In genomic region chr19:20367811-20368294, GRCh38 we compare ENCODE assay signal across 15 cellular contexts.
DNase-seq lines count a peak whose midpoint lies in the region; ATAC-seq and TF ChIP-seq lines count a peak whose summit lies in the region.
"Had no signal": no experiment of that assay in that cellular context is flagged by ENCODE, and none has a peak within 500 bp of the region (broad histone marks: within the 10 kb centered on the region; RNA-seq: fewer than 3 reads in every experiment).

No MANE protein-coding gene starts in this region.

- H3K27me3 Mint-ChIP-seq in type B pancreatic cell = no peaks in the 10 kb centered on the region
- H3K27me3 Mint-ChIP-seq in activated CD8-positive, alpha-beta memory T cell treated with anti-CD3 and anti-CD28 coated beads, Interleukin-2, amount 10 ng/mL, durations not matched to agents 7 days and 5 days = no peaks in the 10 kb centered on the region
- H3K27me3 Mint-ChIP-seq: stimulated activated naive B cell treated with anti-CD40 and anti-IgM and Interleukin-4, amounts not matched to agents 10 μg/mL and 1 μg/mL and 100 μg/mL, for 72 hours had no signal

- no peaks in the 10 kb centered on the region for H4K20me1 ChIP-seq in OCI-LY7 (ENCODE audit: insufficient read depth, low read length)

- peaks cover 72% of the 10 kb centered on the region for H3K27me3 ChIP-seq in iPS-20b (ENCODE audit: insufficient read depth, low read length)

- POLR2A ChIA-PET in OCI-LY7 (lab: Charles Lee) = no interaction called here

- no peak overlapping the region for H3K4me3 ChIP-seq in OCI-LY7 (ENCODE audit: low read depth, low read length, poor library complexity, severe bottlenecking)
- H3K4me3 ChIP-seq in iPS-20b (ENCODE audit: low read length) = peak overlapping the region; percentile 49; the same call in 1 of the 2 replicates
- H3K4me3 ChIP-seq: SK-N-MC had no signal

- H3K9me3 ChIP-seq in OCI-LY7 (ENCODE audit: low read length) = 0 out of 2 replicates have a peak, but pooled peaks cover 4% of the 10 kb centered on the region
- H3K9me3 ChIP-seq in iPS-20b (ENCODE audit: insufficient read depth, low read depth, low read length) = peaks cover 4% of the 10 kb centered on the region; the same call in 1 of the 2 replicates

- intact Hi-C loops in OCI-LY7 (cut with micrococcal nuclease; ENCODE audit: unreplicated experiment) = no loop called here

- peaks cover 14% of the 10 kb centered on the region for H3K9me3 Mint-ChIP-seq in type B pancreatic cell
- peaks cover 16% of the 10 kb centered on the region for H3K9me3 Mint-ChIP-seq in activated CD8-positive, alpha-beta memory T cell treated with anti-CD3 and anti-CD28 coated beads, Interleukin-2, amount 10 ng/mL, durations not matched to agents 7 days and 5 days (ENCODE audit: low read depth)

- H3K36me3 ChIP-seq in OCI-LY7 (ENCODE audit: insufficient read depth, low read length) (no peaks in the 10 kb centered on the region), iPS-20b (ENCODE audit: insufficient read depth, low read depth, low read length) (no peaks in the 10 kb centered on the region)

- no peak for ATAC-seq in activated CD8-positive, alpha-beta memory T cell treated with anti-CD3 and anti-CD28 coated beads, Interleukin-2, amount 10 ng/mL, durations not matched to agents 7 days and 5 days
- ATAC-seq in HG03108 (IDR thresholded peaks at IDR 0.05; ENCODE audit: unreplicated experiment) = no peak
- ATAC-seq: left ventricle myocardium superior; stimulated activated naive B cell treated with anti-CD40 and anti-IgM and Interleukin-4, amounts not matched to agents 10 μg/mL and 1 μg/mL and 100 μg/mL, for 72 hours had no signal

- peak overlapping the region; percentile 67 for H3K27ac Mint-ChIP-seq in type B pancreatic cell
- no peak overlapping the region for H3K27ac Mint-ChIP-seq in activated CD8-positive, alpha-beta memory T cell treated with anti-CD3 and anti-CD28 coated beads, Interleukin-2, amount 10 ng/mL, durations not matched to agents 7 days and 5 days
- H3K27ac Mint-ChIP-seq: stimulated activated naive B cell treated with anti-CD40 and anti-IgM and Interleukin-4, amounts not matched to agents 10 μg/mL and 1 μg/mL and 100 μg/mL, for 72 hours had no signal

- peaks cover 16% of the 10 kb centered on the region for H3K4me1 Mint-ChIP-seq in type B pancreatic cell (ENCODE audit: unreplicated experiment)
- no peaks in the 10 kb centered on the region for H3K4me1 Mint-ChIP-seq in activated CD8-positive, alpha-beta memory T cell treated with anti-CD3 and anti-CD28 coated beads, Interleukin-2, amount 10 ng/mL, durations not matched to agents 7 days and 5 days

- H3K9ac ChIP-seq in iPS-20b (ENCODE audit: low read depth, low read length) = peak overlapping the region; percentile 16; the same call in 1 of the 2 replicates

- H3K36me3 Mint-ChIP-seq in type B pancreatic cell = no peaks in the 10 kb centered on the region
- H3K36me3 Mint-ChIP-seq in activated CD8-positive, alpha-beta memory T cell treated with anti-CD3 and anti-CD28 coated beads, Interleukin-2, amount 10 ng/mL, durations not matched to agents 7 days and 5 days = peaks cover 2% of the 10 kb centered on the region
- H3K36me3 Mint-ChIP-seq: stimulated activated naive B cell treated with anti-CD40 and anti-IgM and Interleukin-4, amounts not matched to agents 10 μg/mL and 1 μg/mL and 100 μg/mL, for 72 hours had no signal

- H3K4me1 ChIP-seq in OCI-LY7 (ENCODE audit: insufficient read depth, low read length, poor library complexity, severe bottlenecking) (peaks cover 9% of the 10 kb centered on the region), iPS-20b (ENCODE audit: insufficient read depth, low read length) (peaks cover 16% of the 10 kb centered on the region; the same call in 1 of the 2 replicates)

- H3K4me2 ChIP-seq in OCI-LY7 (ENCODE audit: low read length) = peak overlapping the region; percentile 12; the same call in 1 of the 2 replicates

- DNase-seq in NCI-H345 (lab: John Stamatoyannopoulos, UW) = peak; percentile 42
- DNase-seq in NCI-H345 treated with DMSO at 0.1 percent for 48 hours (lab: John Stamatoyannopoulos, UW; ENCODE audit: unreplicated experiment) = no peak
- peak; percentile 65 for DNase-seq in OCI-LY7 (ENCODE audit: low spot score)
- DNase-seq in type B pancreatic cell (ENCODE audit: extremely low spot score, unreplicated experiment) = no peak
- no peak for DNase-seq in GOT3 (lab: John Stamatoyannopoulos, UW)
- no peak for DNase-seq in activated CD8-positive, alpha-beta memory T cell treated with anti-CD3 and anti-CD28 coated beads, Interleukin-2, amount 10 ng/mL, durations not matched to agents 7 days and 5 days
- DNase-seq: activated CD4-positive, alpha-beta T cell treated with anti-CD3 and anti-CD28 coated beads for 48 hours; left ventricle myocardium superior; NCI-H446 treated with DMSO at 0.1 percent for 48 hours; occipital lobe; stimulated activated CD4-positive, alpha-beta T cell treated with anti-CD3 and anti-CD28 coated beads, Interleukin-1b, Interleukin-23, amount 100 ng/mL, for 48 hours; stimulated activated naive B cell treated with anti-CD40 and anti-IgM and Interleukin-4, amounts not matched to agents 10 μg/mL and 1 μg/mL and 100 μg/mL, for 72 hours had no signal

- peak; percentile 68 for TF ChIP-seq CTCF in OCI-LY7 (conservative IDR thresholded peaks at IDR 0.05; ENCODE audit: low read length)
- TF ChIP-seq CTCF in type B pancreatic cell (conservative IDR thresholded peaks at IDR 0.05) = peak; percentile 22

- no peaks in the 10 kb centered on the region for H3K79me2 ChIP-seq in OCI-LY7 (ENCODE audit: insufficient read depth, low read depth, low read length)

- BruUV-seq in OCI-LY7 (replicated peaks; lab: Mats Ljungman, UMichigan) = no TSS peak

- CTCF ChIA-PET in OCI-LY7 (lab: Charles Lee; ENCODE audit: unreplicated experiment) = no interaction called here
- CTCF ChIA-PET in activated CD8-positive, alpha-beta memory T cell treated with anti-CD3 and anti-CD28 coated beads, Interleukin-2, amount 10 ng/mL, durations not matched to agents 7 days and 5 days (lab: Charles Lee) = no interaction called here

- H2AFZ ChIP-seq in OCI-LY7 (ENCODE audit: low read length) = peak overlapping the region; percentile 4; the same call in 1 of the 2 replicates

- H3K9me2 ChIP-seq in OCI-LY7 (ENCODE audit: insufficient read depth, low read length) = no peaks in the 10 kb centered on the region

- peak overlapping the region; percentile 65 for H3K4me3 Mint-ChIP-seq in type B pancreatic cell
- H3K4me3 Mint-ChIP-seq in activated CD8-positive, alpha-beta memory T cell treated with anti-CD3 and anti-CD28 coated beads, Interleukin-2, amount 10 ng/mL, durations not matched to agents 7 days and 5 days = no peak overlapping the region
- H3K4me3 Mint-ChIP-seq: stimulated activated naive B cell treated with anti-CD40 and anti-IgM and Interleukin-4, amounts not matched to agents 10 μg/mL and 1 μg/mL and 100 μg/mL, for 72 hours had no signal

- H3K27ac ChIP-seq in OCI-LY7 (ENCODE audit: low read depth, low read length, poor library complexity, severe bottlenecking) = no peak overlapping the region
- no peak overlapping the region for H3K27ac ChIP-seq in iPS-20b (ENCODE audit: low read length)
- H3K27ac ChIP-seq: SK-N-MC had no signal

Comparison
In these comparisons a context has a peak if more than half of its experiments do, and no peak if none do; other contexts are left out.
1. DNase-seq: peak in NCI-H345 (single experiment) and OCI-LY7 (single experiment); none in NCI-H345 treated with DMSO at 0.1 percent for 48 hours (single experiment), type B pancreatic cell (single experiment), GOT3 (single experiment) and activated CD8-positive, alpha-beta memory T cell treated with anti-CD3 and anti-CD28 coated beads, Interleukin-2, amount 10 ng/mL, durations not matched to agents 7 days and 5 days (single experiment).